In genomic region chr7:36161996-36162395, GRCh38 we compare ENCODE assay signal across 1 cellular context.
TF ChIP-seq lines count a peak whose summit lies in the region.

No MANE protein-coding gene starts in this region.

TF ChIP-seq in SK-N-SH treated with all-trans-retinoic acid at 6 μM for 48 hours, 23 proteins besides CTCF, POLR2A, EP300 and RAD21 (continued from another document):
- TF ChIP-seq POU6F1 (CRISPR knock-in tag; IDR thresholded peaks at IDR 0.05; ENCODE audit: borderline replicate concordance, low read depth) (no peak), ZFP3 (CRISPR knock-in tag; IDR thresholded peaks at IDR 0.05) (no peak), BACH2 (CRISPR knock-in tag; IDR thresholded peaks at IDR 0.05; ENCODE audit: borderline replicate concordance) (no peak)
